Comparison of ENCODE assay signal across 2 cellular contexts in the genomic region with DNA sequence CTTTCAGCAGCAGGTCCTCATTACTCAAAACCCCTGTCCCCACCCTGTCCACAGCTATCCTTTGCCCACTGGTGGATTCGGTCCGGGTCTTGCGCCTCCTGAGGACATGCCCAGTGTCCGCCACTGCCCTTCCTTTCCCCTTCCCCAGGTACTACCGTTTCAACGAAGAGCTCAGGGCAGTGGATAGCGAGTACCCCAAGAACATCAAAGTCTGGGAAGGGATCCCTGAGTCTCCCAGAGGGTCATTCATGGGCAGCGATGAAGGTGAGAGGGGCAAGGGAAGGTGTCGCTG.
TF ChIP-seq lines count a peak whose summit lies in the region.

No MANE protein-coding gene starts in this region.

TF ChIP-seq in HEK293T, 16 proteins besides CTCF, POLR2A, EP300 and RAD21 (continued from another document):
- TF ChIP-seq, protein P1, sequence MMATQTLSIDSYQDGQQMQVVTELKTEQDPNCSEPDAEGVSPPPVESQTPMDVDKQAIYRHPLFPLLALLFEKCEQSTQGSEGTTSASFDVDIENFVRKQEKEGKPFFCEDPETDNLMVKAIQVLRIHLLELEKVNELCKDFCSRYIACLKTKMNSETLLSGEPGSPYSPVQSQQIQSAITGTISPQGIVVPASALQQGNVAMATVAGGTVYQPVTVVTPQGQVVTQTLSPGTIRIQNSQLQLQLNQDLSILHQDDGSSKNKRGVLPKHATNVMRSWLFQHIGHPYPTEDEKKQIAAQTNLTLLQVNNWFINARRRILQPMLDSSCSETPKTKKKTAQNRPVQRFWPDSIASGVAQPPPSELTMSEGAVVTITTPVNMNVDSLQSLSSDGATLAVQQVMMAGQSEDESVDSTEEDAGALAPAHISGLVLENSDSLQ (IDR thresholded peaks at IDR 0.05): no peak
- TF ChIP-seq NFRKB (IDR thresholded peaks at IDR 0.05) (no peak), ARNT (IDR thresholded peaks at IDR 0.05) (no peak)

TF ChIP-seq in SK-N-SH, 30 proteins besides CTCF, POLR2A, EP300 and RAD21 (continued from another document):
- TF ChIP-seq FOXM1 (IDR thresholded peaks at IDR 0.05; ENCODE audit: low read depth) (no peak), EZH2phosphoT487 (IDR thresholded peaks at IDR 0.05; ENCODE audit: borderline replicate concordance, low read depth) (no peak), GATA2 (CRISPR knock-in tag; IDR thresholded peaks at IDR 0.05) (no peak), YY1 (IDR thresholded peaks at IDR 0.05; ENCODE audit: low read depth) (no peak)
